Comparison of ENCODE assay signal across 15 cellular contexts in genomic region chr6:167058261-167058660, GRCh38.
"Had no signal": no experiment of that assay in that cellular context is flagged by ENCODE, and none has a peak within 500 bp of the region (broad histone marks: within the 10 kb centered on the region; RNA-seq: fewer than 3 reads in every experiment).

No MANE protein-coding gene starts in this region.

- H3K27me3 ChIP-seq: cardiac muscle cell had no signal

- H3K4me3 ChIP-seq: cardiac muscle cell, thoracic aorta had no signal

- H3K27ac ChIP-seq: cardiac muscle cell, thoracic aorta had no signal

- ATAC-seq: activated CD4-positive, CD25-positive, alpha-beta regulatory T cell treated with anti-CD3 and anti-CD28 coated beads, Interleukin-2, amount 50 U/mL, for 24 hours; sciatic nerve; stimulated activated naive CD8-positive, alpha-beta T cell treated with anti-CD3 and anti-CD28 coated beads, Interleukin-15, amount 100 ng/mL, for 72 hours had no signal

- H3K36me3 ChIP-seq: cardiac muscle cell, thoracic aorta had no signal

- H3K9me3 ChIP-seq: thoracic aorta had no signal

- DNase-seq: activated CD4-positive, alpha-beta T cell treated with anti-CD3 and anti-CD28 coated beads, Interleukin-2, amount 50 U/mL, for 4 hours; activated naive CD4-positive, alpha-beta T cell treated with anti-CD3 and anti-CD28 coated beads, Interleukin-2, amount 50 U/mL, for 16 hours; activated T-cell treated with anti-CD3 and anti-CD28 coated beads, Interleukin-2, amount 50 U/mL, for 1 hour; amygdala; effector CD4-positive, alpha-beta T cell; hypothalamus; left cardiac atrium; mammary epithelial cell; occipital lobe; stimulated activated CD4-positive, alpha-beta T cell treated with anti-CD3 and anti-CD28 coated beads, Interleukin-4, amount 100 ng/mL, for 24 hours; stimulated activated naive CD8-positive, alpha-beta T cell treated with anti-CD3 and anti-CD28 coated beads, Interleukin-15, amount 100 ng/mL, for 72 hours had no signal
